8 cellular contexts compared by ENCODE assay signal in genomic region chrX:48919360-48919821, GRCh38. TPM values are rescaled to one million over a fixed set of nuclear protein-coding genes. Genes with fewer than 3 reads are reported as not detected.
DNase-seq lines count a peak whose midpoint lies in the region; ATAC-seq lines count a peak whose summit lies in the region.

No MANE protein-coding gene starts in this region.

- H3K9me3 ChIP-seq in CD8-positive, alpha-beta memory T cell (ENCODE audit: low read length) = no peaks in the 10 kb centered on the region

- H3K36me3 ChIP-seq in CD8-positive, alpha-beta memory T cell (ENCODE audit: insufficient read depth, low read length) = peaks cover 26% of the 10 kb centered on the region

- peaks cover 62 to 78% (median 66%) of the 10 kb centered on the region in 3 donors for H3K4me1 Mint-ChIP-seq in CD8-positive, alpha-beta memory T cell
- H3K4me1 Mint-ChIP-seq in activated T-helper 2 cell treated with anti-CD3 and anti-CD28 coated beads, Interferon-gamma antibody, Interleukin-2, Interleukin-4, amounts not matched to agents 10 μg/mL and 5 μg/mL and 100 μg/mL, durations not matched to agents 14 hours and 24 hours and 36 hours (ENCODE audit: low read depth) = peaks cover 34% of the 10 kb centered on the region

- peaks cover 0 to 3% (median 0%) of the 10 kb centered on the region in 5 donors for H3K9me3 Mint-ChIP-seq in CD8-positive, alpha-beta memory T cell
- no peaks in the 10 kb centered on the region for H3K9me3 Mint-ChIP-seq in activated T-helper 2 cell treated with anti-CD3 and anti-CD28 coated beads, Interferon-gamma antibody, Interleukin-2, Interleukin-4, amounts not matched to agents 10 μg/mL and 5 μg/mL and 100 μg/mL, durations not matched to agents 14 hours and 24 hours and 36 hours

- intact Hi-C loops in activated T-helper 2 cell treated with anti-CD3 and anti-CD28 coated beads, Interferon-gamma antibody, Interleukin-2, Interleukin-4, amounts not matched to agents 10 μg/mL and 5 μg/mL and 100 μg/mL, durations not matched to agents 14 hours and 24 hours and 36 hours (cut with micrococcal nuclease) = loop anchor here (1.0 to 10.0 kb wide), 5 partner anchors 18 to 275 kb away; partner anchors contain the start of genes OTUD5, PQBP1, TFE3 and TIMM17B
- intact Hi-C loops in left ventricle myocardium superior (cut with micrococcal nuclease) = no loop called here

- H3K27me3 ChIP-seq in CD8-positive, alpha-beta memory T cell (ENCODE audit: insufficient read depth, low read length, poor library complexity, severe bottlenecking) = no peaks in the 10 kb centered on the region

- H3K27me3 Mint-ChIP-seq in CD8-positive, alpha-beta memory T cell = peaks cover 0 to 6% of the 10 kb centered on the region in 2 donors
- H3K27me3 Mint-ChIP-seq in activated T-helper 2 cell treated with anti-CD3 and anti-CD28 coated beads, Interferon-gamma antibody, Interleukin-2, Interleukin-4, amounts not matched to agents 10 μg/mL and 5 μg/mL and 100 μg/mL, durations not matched to agents 14 hours and 24 hours and 36 hours (ENCODE audit: low read depth) = no peaks in the 10 kb centered on the region

- peak overlapping the region; percentile 74 to 96 (median 93) for H3K27ac Mint-ChIP-seq in CD8-positive, alpha-beta memory T cell
- peak overlapping the region; percentile 97 for H3K27ac Mint-ChIP-seq in activated T-helper 2 cell treated with anti-CD3 and anti-CD28 coated beads, Interferon-gamma antibody, Interleukin-2, Interleukin-4, amounts not matched to agents 10 μg/mL and 5 μg/mL and 100 μg/mL, durations not matched to agents 14 hours and 24 hours and 36 hours

- H3K4me3 Mint-ChIP-seq in CD8-positive, alpha-beta memory T cell = peak overlapping the region; percentile 95 to 98 (median 96)
- peak overlapping the region; percentile 91 for H3K4me3 Mint-ChIP-seq in activated T-helper 2 cell treated with anti-CD3 and anti-CD28 coated beads, Interferon-gamma antibody, Interleukin-2, Interleukin-4, amounts not matched to agents 10 μg/mL and 5 μg/mL and 100 μg/mL, durations not matched to agents 14 hours and 24 hours and 36 hours (ENCODE audit: low read depth)

- POLR2A ChIA-PET in CD8-positive, alpha-beta memory T cell (lab: Charles Lee) = interaction anchor here (0.8 to 2.4 kb wide), 6 partner anchors 17 to 39 kb away, joined by 3 to 10 read pairs (median 6); partner anchors contain the start of genes OTUD5, PQBP1 and TIMM17B

- peak overlapping the region; percentile 95 for H3K27ac ChIP-seq in CD8-positive, alpha-beta memory T cell (ENCODE audit: low read depth, low read length)

- peak; percentile 26 for ATAC-seq in HG03354 (IDR thresholded peaks at IDR 0.05; ENCODE audit: poor library complexity, severe bottlenecking, unreplicated experiment)
- peak; percentile 8 for ATAC-seq in left ventricle myocardium superior

- peak overlapping the region; percentile 90 for H3K4me3 ChIP-seq in CD8-positive, alpha-beta memory T cell (ENCODE audit: low read length)
- peak overlapping the region; percentile 63 for H3K4me3 ChIP-seq in skeletal muscle cell (ENCODE audit: low read depth, low read length)

- CTCF ChIA-PET in CD8-positive, alpha-beta memory T cell (lab: Charles Lee) = interaction anchor here (1.5 to 2.5 kb wide), 2 partner anchors 18 to 38 kb away, joined by 4 to 10 read pairs; partner anchors contain the start of gene OTUD5

- peaks cover 52% of the 10 kb centered on the region for H3K4me1 ChIP-seq in CD8-positive, alpha-beta memory T cell (ENCODE audit: insufficient read depth, low read length)

- peaks cover 12 to 66% (median 15%) of the 10 kb centered on the region in 3 donors for H3K36me3 Mint-ChIP-seq in CD8-positive, alpha-beta memory T cell
- peaks cover 67% of the 10 kb centered on the region for H3K36me3 Mint-ChIP-seq in activated T-helper 2 cell treated with anti-CD3 and anti-CD28 coated beads, Interferon-gamma antibody, Interleukin-2, Interleukin-4, amounts not matched to agents 10 μg/mL and 5 μg/mL and 100 μg/mL, durations not matched to agents 14 hours and 24 hours and 36 hours (ENCODE audit: low read depth)

- peak in 1 of 5 donors; percentile 65 for DNase-seq in CD8-positive, alpha-beta memory T cell
- no peak for DNase-seq in activated T-helper 2 cell treated with anti-CD3 and anti-CD28 coated beads, Interferon-gamma antibody, Interleukin-2, Interleukin-4, amounts not matched to agents 10 μg/mL and 5 μg/mL and 100 μg/mL, durations not matched to agents 14 hours and 24 hours and 36 hours (ENCODE audit: low spot score)
- DNase-seq in left ventricle myocardium superior = no peak
- DNase-seq in skeletal muscle cell (ENCODE audit: low read depth) = no peak
- no peak for DNase-seq in DMS114 treated with DMSO at 0.1 percent for 48 hours (lab: John Stamatoyannopoulos, UW; ENCODE audit: unreplicated experiment)
- no peak for DNase-seq in GM19238 (ENCODE audit: insufficient read length, low spot score)
- no peak for DNase-seq in DMS53 (lab: John Stamatoyannopoulos, UW)

RNA-seq across cellular contexts. Expression of gene PIM2, which starts 0.6 kb away (rescaled TPM):
- total RNA-seq in CD8-positive, alpha-beta memory T cell = 100 to 1,000 TPM; 269 to 273 TPM
- polyA plus RNA-seq in CD8-positive, alpha-beta memory T cell = 212 TPM
- total RNA-seq in activated T-helper 2 cell treated with anti-CD3 and anti-CD28 coated beads, Interferon-gamma antibody, Interleukin-2, Interleukin-4, amounts not matched to agents 10 μg/mL and 5 μg/mL and 100 μg/mL, durations not matched to agents 14 hours and 24 hours and 36 hours = 313 and 315 TPM in 2 replicates
- 3.9 TPM for total RNA-seq in left ventricle myocardium superior

RNA-seq across cellular contexts. Expression of gene SLC35A2, which starts 7.9 kb away (rescaled TPM):
- 10 to 100 TPM; 27.1 to 27.2 TPM for total RNA-seq in CD8-positive, alpha-beta memory T cell
- polyA plus RNA-seq in CD8-positive, alpha-beta memory T cell = 13.2 TPM
- total RNA-seq in activated T-helper 2 cell treated with anti-CD3 and anti-CD28 coated beads, Interferon-gamma antibody, Interleukin-2, Interleukin-4, amounts not matched to agents 10 μg/mL and 5 μg/mL and 100 μg/mL, durations not matched to agents 14 hours and 24 hours and 36 hours = 18.3 and 21.9 TPM in 2 replicates
- total RNA-seq in left ventricle myocardium superior = 15.7 TPM

RNA-seq across cellular contexts. Expression of gene PQBP1, which starts 21.7 kb away (rescaled TPM):
- total RNA-seq in CD8-positive, alpha-beta memory T cell = 100 to 1,000 TPM; 101 to 106 TPM
- 83.5 TPM for polyA plus RNA-seq in CD8-positive, alpha-beta memory T cell
- 97.3 and 103 TPM in 2 replicates for total RNA-seq in activated T-helper 2 cell treated with anti-CD3 and anti-CD28 coated beads, Interferon-gamma antibody, Interleukin-2, Interleukin-4, amounts not matched to agents 10 μg/mL and 5 μg/mL and 100 μg/mL, durations not matched to agents 14 hours and 24 hours and 36 hours
- total RNA-seq in left ventricle myocardium superior = 64.5 TPM

RNA-seq across cellular contexts. Expression of gene TIMM17B, which starts 21.8 kb away (rescaled TPM):
- 10 to 100 TPM; 87.5 to 93.6 TPM for total RNA-seq in CD8-positive, alpha-beta memory T cell
- polyA plus RNA-seq in CD8-positive, alpha-beta memory T cell = 68.5 TPM
- total RNA-seq in activated T-helper 2 cell treated with anti-CD3 and anti-CD28 coated beads, Interferon-gamma antibody, Interleukin-2, Interleukin-4, amounts not matched to agents 10 μg/mL and 5 μg/mL and 100 μg/mL, durations not matched to agents 14 hours and 24 hours and 36 hours = 66.2 and 71.6 TPM in 2 replicates
- 77.9 TPM for total RNA-seq in left ventricle myocardium superior

RNA-seq across cellular contexts. Expression of gene OTUD5, which starts 38.0 kb away (rescaled TPM):
- total RNA-seq in CD8-positive, alpha-beta memory T cell = 10 to 100 TPM; 67.3 to 69.1 TPM
- 47.5 TPM for polyA plus RNA-seq in CD8-positive, alpha-beta memory T cell
- 73.9 and 77.9 TPM in 2 replicates for total RNA-seq in activated T-helper 2 cell treated with anti-CD3 and anti-CD28 coated beads, Interferon-gamma antibody, Interleukin-2, Interleukin-4, amounts not matched to agents 10 μg/mL and 5 μg/mL and 100 μg/mL, durations not matched to agents 14 hours and 24 hours and 36 hours
- total RNA-seq in left ventricle myocardium superior = 18.9 TPM

Comparison
In these comparisons a context has a peak if more than half of its experiments do, and no peak if none do; other contexts are left out.
1. RNA of gene PIM2, which starts 0.6 kb away (total RNA-seq): 313 to 315 TPM in activated T-helper 2 cell treated with anti-CD3 and anti-CD28 coated beads, Interferon-gamma antibody, Interleukin-2, Interleukin-4, amounts not matched to agents 10 μg/mL and 5 μg/mL and 100 μg/mL, durations not matched to agents 14 hours and 24 hours and 36 hours and 269 to 273 TPM in CD8-positive, alpha-beta memory T cell; 3.9 TPM in left ventricle myocardium superior (single experiment); every median in the first group is over 10 times any median in the second.